1 cellular context compared by ENCODE assay signal in genomic region chr6:20705741-20706140, GRCh38.
TF ChIP-seq lines count a peak whose summit lies in the region.

No MANE protein-coding gene starts in this region.

TF ChIP-seq in GM12878, 131 proteins besides CTCF, POLR2A, EP300 and RAD21 (continued from another document):
- TF ChIP-seq REST (IDR thresholded peaks at IDR 0.05; ENCODE audit: low read depth, low read length) (no peak), CUX1 (IDR thresholded peaks at IDR 0.05; ENCODE audit: insufficient replicate concordance, low read depth, low read length) (no peak), USF1 (IDR thresholded peaks at IDR 0.05; ENCODE audit: borderline replicate concordance, extremely low read length, insufficient read depth, low read depth, low read length) (no peak), NBN (IDR thresholded peaks at IDR 0.05) (no peak), PRDM15 (CRISPR knock-in tag; IDR thresholded peaks at IDR 0.05) (no peak), HDAC2 (IDR thresholded peaks at IDR 0.05) (no peak)
TF ChIP-seq in GM12878: peak in this region for 7.
